In genomic region chr16:9793623-9794022, GRCh38 we compare ENCODE assay signal across 11 cellular contexts.
"Had no signal": no experiment of that assay in that cellular context is flagged by ENCODE, and none has a peak within 500 bp of the region (broad histone marks: within the 10 kb centered on the region; RNA-seq: fewer than 3 reads in every experiment).

No MANE protein-coding gene starts in this region.

- H3K4me2 ChIP-seq: GM23338 had no signal

- H2AFZ ChIP-seq: GM23248, GM23338 had no signal

- H3K4me3 ChIP-seq: GM23248, GM23338, HAP-1 had no signal

- FAIRE-seq: H1, H54 had no signal

- H3K9ac ChIP-seq: GM23248 had no signal

- H3K27ac ChIP-seq: GM23248 had no signal

- ATAC-seq: GM23338, HCT116 had no signal

- H3K9me3 ChIP-seq: HAP-1 had no signal

- DNase-seq: GM23248, GOT3, H7, H9, HCEC 1CT, HFFc6 had no signal

- H3K36me3 ChIP-seq: HAP-1 had no signal

- H3K4me1 ChIP-seq: HAP-1 had no signal
